ENCODE assay signal across 8 cellular contexts in the genomic region with DNA sequence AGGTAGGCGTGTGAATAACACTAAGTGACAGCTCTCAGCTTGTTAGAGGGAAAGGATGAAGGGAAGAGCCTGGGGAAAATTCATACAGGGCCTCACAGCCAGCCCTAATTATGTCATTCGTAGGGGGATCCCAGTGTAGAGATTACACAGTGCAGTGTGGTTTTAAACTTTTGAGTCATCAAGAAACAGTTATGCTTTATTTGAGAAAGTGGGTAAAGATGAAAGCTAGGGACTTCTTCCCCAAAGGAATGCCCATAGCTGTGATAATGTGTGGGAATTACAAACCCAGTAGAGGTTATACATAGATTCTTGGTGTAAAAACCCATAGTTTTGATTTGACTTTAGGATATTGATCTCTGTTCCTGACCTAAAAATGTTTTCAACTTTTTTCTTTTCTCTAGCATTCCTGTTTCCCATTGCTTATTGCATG. TPM values are rescaled to one million over a fixed set of nuclear protein-coding genes. Genes with fewer than 3 reads are reported as not detected.
DNase-seq lines count a peak whose midpoint lies in the region; ATAC-seq and TF ChIP-seq lines count a peak whose summit lies in the region.

No MANE protein-coding gene starts in this region.

- no peaks in the 10 kb centered on the region for H3K9me3 Mint-ChIP-seq in activated T-helper 17 cell treated with anti-CD3 and anti-CD28 coated beads, Interleukin-2, amount 50 U/mL, for 72 hours
- H3K9me3 Mint-ChIP-seq in CD8-positive, alpha-beta T cell: no peaks in the 10 kb centered on the region

- peak overlapping the region; percentile 0 for H3K27ac Mint-ChIP-seq in activated T-helper 17 cell treated with anti-CD3 and anti-CD28 coated beads, Interleukin-2, amount 50 U/mL, for 72 hours
- H3K27ac Mint-ChIP-seq in CD8-positive, alpha-beta T cell: no peak overlapping the region

- H3K27ac ChIP-seq in osteoblast (ENCODE audit: low read depth, low read length): peak overlapping the region; percentile 57
- H3K27ac ChIP-seq in CD8-positive, alpha-beta T cell (ENCODE audit: low read depth, low read length): no peak overlapping the region

- H3K4me1 Mint-ChIP-seq in activated T-helper 17 cell treated with anti-CD3 and anti-CD28 coated beads, Interleukin-2, amount 50 U/mL, for 72 hours: peaks cover 30% of the 10 kb centered on the region
- peaks cover 37% of the 10 kb centered on the region for H3K4me1 Mint-ChIP-seq in CD8-positive, alpha-beta T cell (ENCODE audit: low read depth)

- TF ChIP-seq CTCF in osteoblast (IDR thresholded peaks at IDR 0.05; ENCODE audit: extremely low read depth, low read depth, low read length): no peak
- TF ChIP-seq CTCF in CD8-positive, alpha-beta T cell (IDR thresholded peaks at IDR 0.05): no peak

- H2AFZ ChIP-seq in osteoblast (ENCODE audit: low read length): no peak overlapping the region

- no peaks in the 10 kb centered on the region for H4K20me1 ChIP-seq in osteoblast (ENCODE audit: insufficient read depth, low read length)

- H3K79me2 ChIP-seq in osteoblast (ENCODE audit: insufficient read depth, low read length): no peaks in the 10 kb centered on the region

- CTCF ChIA-PET in CD8-positive, alpha-beta T cell (lab: Charles Lee): interaction anchor here (1.2 kb wide), 1 partner anchor 697 kb away, joined by 3 read pairs; no protein-coding TSS in a partner anchor

- intact Hi-C loops in CD8-positive, alpha-beta T cell (cut with DNase I, micrococcal nuclease): loop anchor here (2.0 to 10.0 kb wide), 7 partner anchors 185 to 863 kb away; a partner anchor contains a TSS
- intact Hi-C loops in posterior cingulate gyrus (cut with DNase I): loop anchor here (5.0 kb wide), 1 partner anchor 490 kb away; a partner anchor contains a TSS

- no peaks in the 10 kb centered on the region for H3K9me3 ChIP-seq in osteoblast (ENCODE audit: low read depth, low read length)
- H3K9me3 ChIP-seq in CD8-positive, alpha-beta T cell (ENCODE audit: low read length): no peaks in the 10 kb centered on the region

- peaks cover 65% of the 10 kb centered on the region for H3K36me3 Mint-ChIP-seq in activated T-helper 17 cell treated with anti-CD3 and anti-CD28 coated beads, Interleukin-2, amount 50 U/mL, for 72 hours (ENCODE audit: low read depth)
- peaks cover 31% of the 10 kb centered on the region for H3K36me3 Mint-ChIP-seq in CD8-positive, alpha-beta T cell

- no peak overlapping the region for H3K4me3 ChIP-seq in osteoblast (ENCODE audit: insufficient read depth, low read length)
- no peak overlapping the region for H3K4me3 ChIP-seq in CD8-positive, alpha-beta T cell (ENCODE audit: low read depth, low read length)

- no peaks in the 10 kb centered on the region for H3K36me3 ChIP-seq in osteoblast (ENCODE audit: insufficient read depth, low read length)
- no peaks in the 10 kb centered on the region for H3K36me3 ChIP-seq in CD8-positive, alpha-beta T cell (ENCODE audit: insufficient read depth, low read length)

- POLR2A ChIA-PET in CD8-positive, alpha-beta T cell (lab: Charles Lee): no interaction called here

- peak; percentile 30 to 49 for ATAC-seq in activated CD4-positive, CD25-positive, alpha-beta regulatory T cell treated with anti-CD3 and anti-CD28 coated beads, Interleukin-2, amount 50 U/mL, for 24 hours
- peak; percentile 22 for ATAC-seq in HG03108 (IDR thresholded peaks at IDR 0.05; ENCODE audit: unreplicated experiment)
- peak; percentile 55 for ATAC-seq in activated T-helper 17 cell treated with anti-CD3 and anti-CD28 coated beads, Interleukin-2, amount 50 U/mL, for 72 hours (replicated peaks)
- no peak for ATAC-seq in CD8-positive, alpha-beta T cell

- no peak overlapping the region for H3K4me3 Mint-ChIP-seq in activated T-helper 17 cell treated with anti-CD3 and anti-CD28 coated beads, Interleukin-2, amount 50 U/mL, for 72 hours
- H3K4me3 Mint-ChIP-seq in CD8-positive, alpha-beta T cell: no peak overlapping the region

- H3K4me1 ChIP-seq in osteoblast (ENCODE audit: insufficient read depth, low read length): peaks cover 21% of the 10 kb centered on the region
- peaks cover 19% of the 10 kb centered on the region for H3K4me1 ChIP-seq in CD8-positive, alpha-beta T cell (ENCODE audit: insufficient read depth, low read length)

- DNase-seq in activated CD4-positive, CD25-positive, alpha-beta regulatory T cell treated with anti-CD3 and anti-CD28 coated beads, Interleukin-2, amount 50 U/mL, for 72 hours: no peak
- peak; percentile 85 for DNase-seq in osteoblast (ENCODE audit: insufficient read length, low spot score, missing footprints)
- DNase-seq in CD8-positive, alpha-beta T cell: no peak
- DNase-seq in posterior cingulate gyrus: no peak
- DNase-seq in NCI-H2227 (lab: John Stamatoyannopoulos, UW; ENCODE audit: unreplicated experiment): no peak

- H3K4me2 ChIP-seq in osteoblast (ENCODE audit: insufficient read depth, low read length): peak overlapping the region; percentile 17

- H3K27me3 ChIP-seq in osteoblast (ENCODE audit: insufficient read depth, low read length): no peaks in the 10 kb centered on the region
- no peaks in the 10 kb centered on the region for H3K27me3 ChIP-seq in CD8-positive, alpha-beta T cell (ENCODE audit: insufficient read depth, low read length)

- no peaks in the 10 kb centered on the region for H3K27me3 Mint-ChIP-seq in activated T-helper 17 cell treated with anti-CD3 and anti-CD28 coated beads, Interleukin-2, amount 50 U/mL, for 72 hours
- H3K27me3 Mint-ChIP-seq in CD8-positive, alpha-beta T cell (ENCODE audit: low read depth): no peaks in the 10 kb centered on the region

RNA-seq across cellular contexts. Expression of a gene that starts 1.9 kb away (rescaled TPM):
- 10 to 100 TPM; 71.4 to 98.0 TPM for total RNA-seq in activated T-helper 17 cell treated with anti-CD3 and anti-CD28 coated beads, Interleukin-2, amount 50 U/mL, for 72 hours
- total RNA-seq in osteoblast: 5.4 and 9.1 TPM in 2 replicates
- total RNA-seq in CD8-positive, alpha-beta T cell: 10 to 100 TPM; 31.5 to 33.2 TPM

RNA-seq across cellular contexts. Expression of a gene that starts 59.5 kb away (rescaled TPM):
- 1 to 10 TPM in 1 of 2 donors, under 1 TPM in 1; 0.78 to 2.0 TPM for total RNA-seq in activated T-helper 17 cell treated with anti-CD3 and anti-CD28 coated beads, Interleukin-2, amount 50 U/mL, for 72 hours
- 1.4 and 2.1 TPM in 2 replicates for total RNA-seq in osteoblast
- total RNA-seq in CD8-positive, alpha-beta T cell: under 1 TPM in 1 of 2 experiments, not detected in 1; 0.08 TPM
